ENCODE assay signal across 1 cellular context in the genomic region with DNA sequence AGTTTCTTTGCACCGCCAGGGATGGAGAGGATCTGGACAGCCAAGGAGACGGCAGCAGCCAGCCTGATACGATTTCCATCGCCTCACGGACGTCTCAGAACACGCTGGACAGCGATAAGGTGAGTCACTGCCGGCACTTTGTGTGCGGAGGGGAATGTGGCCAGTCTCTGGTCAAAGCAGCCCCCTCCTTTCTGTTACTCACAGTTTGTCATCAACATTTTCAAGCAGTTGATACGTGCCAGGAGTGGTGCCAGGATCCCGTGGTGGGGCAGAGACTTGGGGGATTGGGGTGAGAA.
TF ChIP-seq lines count a peak whose summit lies in the region.

No MANE protein-coding gene starts in this region.

TF ChIP-seq in SK-N-SH, 30 proteins besides CTCF, POLR2A, EP300 and RAD21 (continued from another document):
- TF ChIP-seq FOSL2 (IDR thresholded peaks at IDR 0.05; ENCODE audit: borderline replicate concordance, low read depth): peak; percentile 99
- TF ChIP-seq, protein P1, sequence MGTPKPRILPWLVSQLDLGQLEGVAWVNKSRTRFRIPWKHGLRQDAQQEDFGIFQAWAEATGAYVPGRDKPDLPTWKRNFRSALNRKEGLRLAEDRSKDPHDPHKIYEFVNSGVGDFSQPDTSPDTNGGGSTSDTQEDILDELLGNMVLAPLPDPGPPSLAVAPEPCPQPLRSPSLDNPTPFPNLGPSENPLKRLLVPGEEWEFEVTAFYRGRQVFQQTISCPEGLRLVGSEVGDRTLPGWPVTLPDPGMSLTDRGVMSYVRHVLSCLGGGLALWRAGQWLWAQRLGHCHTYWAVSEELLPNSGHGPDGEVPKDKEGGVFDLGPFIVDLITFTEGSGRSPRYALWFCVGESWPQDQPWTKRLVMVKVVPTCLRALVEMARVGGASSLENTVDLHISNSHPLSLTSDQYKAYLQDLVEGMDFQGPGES (IDR thresholded peaks at IDR 0.05; ENCODE audit: low read depth, low read length): no peak
- TF ChIP-seq MXI1 (IDR thresholded peaks at IDR 0.05; ENCODE audit: low read depth, low read length): no peak
- TF ChIP-seq, protein P2, sequence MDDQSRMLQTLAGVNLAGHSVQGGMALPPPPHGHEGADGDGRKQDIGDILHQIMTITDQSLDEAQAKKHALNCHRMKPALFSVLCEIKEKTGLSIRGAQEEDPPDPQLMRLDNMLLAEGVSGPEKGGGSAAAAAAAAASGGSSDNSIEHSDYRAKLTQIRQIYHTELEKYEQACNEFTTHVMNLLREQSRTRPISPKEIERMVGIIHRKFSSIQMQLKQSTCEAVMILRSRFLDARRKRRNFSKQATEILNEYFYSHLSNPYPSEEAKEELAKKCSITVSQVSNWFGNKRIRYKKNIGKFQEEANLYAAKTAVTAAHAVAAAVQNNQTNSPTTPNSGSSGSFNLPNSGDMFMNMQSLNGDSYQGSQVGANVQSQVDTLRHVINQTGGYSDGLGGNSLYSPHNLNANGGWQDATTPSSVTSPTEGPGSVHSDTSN (IDR thresholded peaks at IDR 0.05): peak; percentile 90
- no peak for TF ChIP-seq ELF1 (IDR thresholded peaks at IDR 0.05)
- TF ChIP-seq, protein P3, sequence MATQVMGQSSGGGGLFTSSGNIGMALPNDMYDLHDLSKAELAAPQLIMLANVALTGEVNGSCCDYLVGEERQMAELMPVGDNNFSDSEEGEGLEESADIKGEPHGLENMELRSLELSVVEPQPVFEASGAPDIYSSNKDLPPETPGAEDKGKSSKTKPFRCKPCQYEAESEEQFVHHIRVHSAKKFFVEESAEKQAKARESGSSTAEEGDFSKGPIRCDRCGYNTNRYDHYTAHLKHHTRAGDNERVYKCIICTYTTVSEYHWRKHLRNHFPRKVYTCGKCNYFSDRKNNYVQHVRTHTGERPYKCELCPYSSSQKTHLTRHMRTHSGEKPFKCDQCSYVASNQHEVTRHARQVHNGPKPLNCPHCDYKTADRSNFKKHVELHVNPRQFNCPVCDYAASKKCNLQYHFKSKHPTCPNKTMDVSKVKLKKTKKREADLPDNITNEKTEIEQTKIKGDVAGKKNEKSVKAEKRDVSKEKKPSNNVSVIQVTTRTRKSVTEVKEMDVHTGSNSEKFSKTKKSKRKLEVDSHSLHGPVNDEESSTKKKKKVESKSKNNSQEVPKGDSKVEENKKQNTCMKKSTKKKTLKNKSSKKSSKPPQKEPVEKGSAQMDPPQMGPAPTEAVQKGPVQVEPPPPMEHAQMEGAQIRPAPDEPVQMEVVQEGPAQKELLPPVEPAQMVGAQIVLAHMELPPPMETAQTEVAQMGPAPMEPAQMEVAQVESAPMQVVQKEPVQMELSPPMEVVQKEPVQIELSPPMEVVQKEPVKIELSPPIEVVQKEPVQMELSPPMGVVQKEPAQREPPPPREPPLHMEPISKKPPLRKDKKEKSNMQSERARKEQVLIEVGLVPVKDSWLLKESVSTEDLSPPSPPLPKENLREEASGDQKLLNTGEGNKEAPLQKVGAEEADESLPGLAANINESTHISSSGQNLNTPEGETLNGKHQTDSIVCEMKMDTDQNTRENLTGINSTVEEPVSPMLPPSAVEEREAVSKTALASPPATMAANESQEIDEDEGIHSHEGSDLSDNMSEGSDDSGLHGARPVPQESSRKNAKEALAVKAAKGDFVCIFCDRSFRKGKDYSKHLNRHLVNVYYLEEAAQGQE (IDR thresholded peaks at IDR 0.05; ENCODE audit: low read depth, low read length): peak; percentile 96
- TF ChIP-seq YY1 (IDR thresholded peaks at IDR 0.05; ENCODE audit: low read depth): no peak
